ENCODE assay signal across 9 cellular contexts in genomic region chr1:192550922-192551534, GRCh38. TPM values are rescaled to one million over a fixed set of nuclear protein-coding genes. Genes with fewer than 3 reads are reported as not detected.
DNase-seq lines count a peak whose midpoint lies in the region; ATAC-seq and TF ChIP-seq lines count a peak whose summit lies in the region.
"Had no signal": no experiment of that assay in that cellular context is flagged by ENCODE, and none has a peak within 500 bp of the region (broad histone marks: within the 10 kb centered on the region; RNA-seq: fewer than 3 reads in every experiment).

No MANE protein-coding gene starts in this region.

- H3K4me3 ChIP-seq in AG09309 (ENCODE audit: control insufficient read depth, low read depth, low read length) (no peak overlapping the region), lung (no peak overlapping the region)

- no peak for TF ChIP-seq CTCF in AG09309 (IDR thresholded peaks at IDR 0.05; ENCODE audit: control insufficient read depth, insufficient read depth, low read depth, low read length, missing control alignments)
- no peak for TF ChIP-seq CTCF in lung (IDR thresholded peaks at IDR 0.05; ENCODE audit: control extremely low read depth, extremely low read depth)

- no peaks in the 10 kb centered on the region for H3K36me3 Mint-ChIP-seq in T-helper 17 cell (ENCODE audit: low read depth)

- peak; percentile 57 for ATAC-seq in GM19025 (IDR thresholded peaks at IDR 0.05; ENCODE audit: low read depth, unreplicated experiment)
- peak; percentile 43 for ATAC-seq in HG03139 (IDR thresholded peaks at IDR 0.05; ENCODE audit: unreplicated experiment)
- peak; percentile 53 for ATAC-seq in T-helper 17 cell
- peak; percentile 32 for ATAC-seq in lung (ENCODE audit: insufficient read depth, low FRiP score)

- WGBS in lung, 2 donors, result 70 to 74% methylated on average over 2 of the region's 2 CpGs

- no peaks in the 10 kb centered on the region for H3K27me3 ChIP-seq in lung (ENCODE audit: control insufficient read depth, insufficient read depth)

- peak; percentile 63 for DNase-seq in AG09309 (ENCODE audit: low read depth)
- no peak for DNase-seq in T-helper 17 cell
- DNase-seq in lung (ENCODE audit: low spot score), result no peak
- no peak for DNase-seq in DMS 273 (lab: John Stamatoyannopoulos, UW; ENCODE audit: unreplicated experiment)
- no peak for DNase-seq in NCI-H345 treated with DMSO at 0.1 percent for 48 hours (lab: John Stamatoyannopoulos, UW; ENCODE audit: unreplicated experiment)
- no peak for DNase-seq in NCI-H1930 (lab: John Stamatoyannopoulos, UW)

- no peak overlapping the region for H3K27ac ChIP-seq in lung (ENCODE audit: low read depth in 1 of 2, low read length in 1 of 2)

- no peaks in the 10 kb centered on the region for H3K27me3 Mint-ChIP-seq in T-helper 17 cell

- H3K9me3 ChIP-seq in T-helper 17 cell (ENCODE audit: control insufficient read depth, low read length, poor library complexity, severe bottlenecking) (no peaks in the 10 kb centered on the region), lung (ENCODE audit: control insufficient read depth in 2 of 2, insufficient read depth in 1 of 2, low read length in 1 of 2) (no peaks in the 10 kb centered on the region)

- H3K4me1 Mint-ChIP-seq in T-helper 17 cell, result peaks cover 32% of the 10 kb centered on the region

- H3K4me1 ChIP-seq in lung (ENCODE audit: control insufficient read depth in 2 of 2, insufficient read depth in 2 of 2, low read length in 2 of 2), result no peaks in the 10 kb centered on the region

- H3K4me3 Mint-ChIP-seq in T-helper 17 cell, result peak overlapping the region; percentile 33

- peak overlapping the region; percentile 67 for H3K27ac Mint-ChIP-seq in T-helper 17 cell

- no peaks in the 10 kb centered on the region for H3K36me3 ChIP-seq in lung (ENCODE audit: control insufficient read depth in 2 of 2, insufficient read depth in 2 of 2, low read length in 2 of 2)

RNA-seq across cellular contexts. Expression of gene RGS1, which starts 24.5 kb away (rescaled TPM):
- 100 to 1,000 TPM; 387 to 736 TPM for total RNA-seq in T-helper 17 cell
- total RNA-seq in lung, result 10 to 100 TPM in 1 of 2 donors, 1 to 10 TPM in 1; 7.3 to 86.6 TPM
- 10 to 100 TPM in 1 of 2 donors, 1 to 10 TPM in 1; 8.0 to 34.1 TPM for polyA plus RNA-seq in lung
- total RNA-seq: glomerular endothelial cell had no signal

Comparison
In these comparisons a context has a peak if more than half of its experiments do, and no peak if none do; other contexts are left out.
1. RNA of gene RGS1, which starts 24.5 kb away (total RNA-seq): 387 to 736 TPM in T-helper 17 cell; 7.3 to 86.6 TPM in lung; every median in the first group is over 4 times any median in the second.
2. Peak in every context shown above with its lines, with median percentiles within 50 percentile points of each other: ATAC-seq.